In the genomic region with DNA sequence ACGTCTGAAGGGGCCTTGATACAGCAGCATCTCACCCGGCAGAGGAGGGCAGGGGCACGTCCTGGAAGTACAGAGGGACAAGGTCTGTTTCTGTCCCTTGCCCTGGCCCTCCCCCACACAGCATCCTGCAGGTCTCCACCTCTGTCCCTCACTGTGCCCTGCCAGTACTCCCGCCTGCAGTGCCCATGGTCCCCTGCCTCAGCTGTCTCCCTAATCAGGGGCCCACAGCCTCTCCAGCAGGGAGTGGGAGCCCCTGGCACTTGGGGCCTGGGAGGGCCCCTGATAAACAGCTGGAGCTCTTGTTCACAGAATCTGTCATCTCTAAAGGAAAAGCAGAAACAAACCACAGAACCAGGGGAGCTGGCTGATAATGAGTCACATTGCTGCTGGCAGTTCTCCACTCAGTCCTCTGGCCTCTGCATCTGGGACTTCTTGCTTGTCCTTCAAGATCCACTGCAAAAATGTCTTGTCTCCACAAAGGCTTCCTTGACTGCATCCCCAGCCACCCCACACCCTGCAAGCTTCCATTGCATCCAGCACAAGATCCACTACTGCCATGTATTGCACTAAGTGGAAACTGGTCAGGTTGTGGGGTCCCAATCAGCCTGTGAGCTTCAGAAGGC, we compare ENCODE assay signal across 1 cellular context.
TF ChIP-seq lines count a peak whose summit lies in the region.

No MANE protein-coding gene starts in this region.

TF ChIP-seq in K562, 482 proteins besides CTCF, POLR2A, EP300 and RAD21 (continued from another document and continues in another):
- TF ChIP-seq, protein P1, sequence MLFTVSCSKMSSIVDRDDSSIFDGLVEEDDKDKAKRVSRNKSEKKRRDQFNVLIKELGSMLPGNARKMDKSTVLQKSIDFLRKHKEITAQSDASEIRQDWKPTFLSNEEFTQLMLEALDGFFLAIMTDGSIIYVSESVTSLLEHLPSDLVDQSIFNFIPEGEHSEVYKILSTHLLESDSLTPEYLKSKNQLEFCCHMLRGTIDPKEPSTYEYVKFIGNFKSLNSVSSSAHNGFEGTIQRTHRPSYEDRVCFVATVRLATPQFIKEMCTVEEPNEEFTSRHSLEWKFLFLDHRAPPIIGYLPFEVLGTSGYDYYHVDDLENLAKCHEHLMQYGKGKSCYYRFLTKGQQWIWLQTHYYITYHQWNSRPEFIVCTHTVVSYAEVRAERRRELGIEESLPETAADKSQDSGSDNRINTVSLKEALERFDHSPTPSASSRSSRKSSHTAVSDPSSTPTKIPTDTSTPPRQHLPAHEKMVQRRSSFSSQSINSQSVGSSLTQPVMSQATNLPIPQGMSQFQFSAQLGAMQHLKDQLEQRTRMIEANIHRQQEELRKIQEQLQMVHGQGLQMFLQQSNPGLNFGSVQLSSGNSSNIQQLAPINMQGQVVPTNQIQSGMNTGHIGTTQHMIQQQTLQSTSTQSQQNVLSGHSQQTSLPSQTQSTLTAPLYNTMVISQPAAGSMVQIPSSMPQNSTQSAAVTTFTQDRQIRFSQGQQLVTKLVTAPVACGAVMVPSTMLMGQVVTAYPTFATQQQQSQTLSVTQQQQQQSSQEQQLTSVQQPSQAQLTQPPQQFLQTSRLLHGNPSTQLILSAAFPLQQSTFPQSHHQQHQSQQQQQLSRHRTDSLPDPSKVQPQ (CRISPR knock-in tag; IDR thresholded peaks at IDR 0.05; ENCODE audit: borderline replicate concordance) = no peak
- TF ChIP-seq KLF6 (CRISPR knock-in tag; IDR thresholded peaks at IDR 0.05; ENCODE audit: borderline replicate concordance) (peak; percentile 78), BCOR (IDR thresholded peaks at IDR 0.05) (peak; percentile 79), KAT8 (IDR thresholded peaks at IDR 0.05; ENCODE audit: low read depth) (no peak), ZFP36 (IDR thresholded peaks at IDR 0.05; ENCODE audit: low read depth, low read length, partially characterized antibody) (no peak), CCAR2 (IDR thresholded peaks at IDR 0.05; ENCODE audit: low read depth, low read length) (no peak), ZNF584 (CRISPR knock-in tag; IDR thresholded peaks at IDR 0.05; ENCODE audit: low read depth) (peak; percentile 91), PHF21A (IDR thresholded peaks at IDR 0.05; ENCODE audit: borderline replicate concordance, low read depth) (peak; percentile 86), PTTG1 (tag; IDR thresholded peaks at IDR 0.05; ENCODE audit: low read depth) (no peak), TBP (optimal IDR thresholded peaks at IDR 0.05; ENCODE audit: low read depth, low read length) (no peak), PYGO2 (tag; IDR thresholded peaks at IDR 0.05) (peak; percentile 67; the same call in 1 of the 2 replicates), ZNF3 (CRISPR knock-in tag; IDR thresholded peaks at IDR 0.05) (no peak), ZNF76 (CRISPR knock-in tag; IDR thresholded peaks at IDR 0.05; ENCODE audit: borderline replicate concordance) (0 out of 2 replicates have a peak, but pooled peaks have one; percentile 50), MIER1 (IDR thresholded peaks at IDR 0.05; ENCODE audit: low read depth) (no peak), ZNF766 (CRISPR knock-in tag; conservative IDR thresholded peaks at IDR 0.05) (peak; percentile 97), SMARCB1 (IDR thresholded peaks at IDR 0.05; ENCODE audit: insufficient read length, low read depth) (peak; percentile 90), MECOM (CRISPR knock-in tag; IDR thresholded peaks at IDR 0.05) (peak; percentile 78), HNRNPUL1 (IDR thresholded peaks at IDR 0.05; ENCODE audit: low read length) (no peak), XRCC5 (IDR thresholded peaks at IDR 0.05; ENCODE audit: low read depth, low read length) (peak; percentile 83), ZNF79 (CRISPR knock-in tag; IDR thresholded peaks at IDR 0.05; ENCODE audit: low read depth) (peak; percentile 71; the same call in 1 of the 2 replicates), ZKSCAN8 (CRISPR knock-in tag; IDR thresholded peaks at IDR 0.05) (peak; percentile 95), KDM4B (IDR thresholded peaks at IDR 0.05; ENCODE audit: borderline replicate concordance in 2 of 2, low read depth in 1 of 2) (peak in 1 of 2 experiments; percentile 76; a peak in 1 of 4 replicates), MTA3 (IDR thresholded peaks at IDR 0.05; ENCODE audit: borderline replicate concordance) (peak; percentile 97)
- TF ChIP-seq, protein P2, sequence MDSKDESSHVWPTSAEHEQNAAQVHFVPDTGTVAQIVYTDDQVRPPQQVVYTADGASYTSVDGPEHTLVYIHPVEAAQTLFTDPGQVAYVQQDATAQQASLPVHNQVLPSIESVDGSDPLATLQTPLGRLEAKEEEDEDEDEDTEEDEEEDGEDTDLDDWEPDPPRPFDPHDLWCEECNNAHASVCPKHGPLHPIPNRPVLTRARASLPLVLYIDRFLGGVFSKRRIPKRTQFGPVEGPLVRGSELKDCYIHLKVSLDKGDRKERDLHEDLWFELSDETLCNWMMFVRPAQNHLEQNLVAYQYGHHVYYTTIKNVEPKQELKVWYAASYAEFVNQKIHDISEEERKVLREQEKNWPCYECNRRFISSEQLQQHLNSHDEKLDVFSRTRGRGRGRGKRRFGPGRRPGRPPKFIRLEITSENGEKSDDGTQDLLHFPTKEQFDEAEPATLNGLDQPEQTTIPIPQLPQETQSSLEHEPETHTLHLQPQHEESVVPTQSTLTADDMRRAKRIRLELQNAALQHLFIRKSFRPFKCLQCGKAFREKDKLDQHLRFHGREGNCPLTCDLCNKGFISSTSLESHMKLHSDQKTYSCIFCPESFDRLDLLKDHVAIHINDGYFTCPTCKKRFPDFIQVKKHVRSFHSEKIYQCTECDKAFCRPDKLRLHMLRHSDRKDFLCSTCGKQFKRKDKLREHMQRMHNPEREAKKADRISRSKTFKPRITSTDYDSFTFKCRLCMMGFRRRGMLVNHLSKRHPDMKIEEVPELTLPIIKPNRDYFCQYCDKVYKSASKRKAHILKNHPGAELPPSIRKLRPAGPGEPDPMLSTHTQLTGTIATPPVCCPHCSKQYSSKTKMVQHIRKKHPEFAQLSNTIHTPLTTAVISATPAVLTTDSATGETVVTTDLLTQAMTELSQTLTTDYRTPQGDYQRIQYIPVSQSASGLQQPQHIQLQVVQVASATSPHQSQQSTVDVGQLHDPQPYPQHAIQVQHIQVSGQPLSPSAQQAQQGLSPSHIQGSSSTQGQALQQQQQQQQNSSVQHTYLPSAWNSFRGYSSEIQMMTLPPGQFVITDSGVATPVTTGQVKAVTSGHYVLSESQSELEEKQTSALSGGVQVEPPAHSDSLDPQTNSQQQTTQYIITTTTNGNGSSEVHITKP (IDR thresholded peaks at IDR 0.05; ENCODE audit: partially characterized antibody) = peak; percentile 66
- TF ChIP-seq, protein P3, sequence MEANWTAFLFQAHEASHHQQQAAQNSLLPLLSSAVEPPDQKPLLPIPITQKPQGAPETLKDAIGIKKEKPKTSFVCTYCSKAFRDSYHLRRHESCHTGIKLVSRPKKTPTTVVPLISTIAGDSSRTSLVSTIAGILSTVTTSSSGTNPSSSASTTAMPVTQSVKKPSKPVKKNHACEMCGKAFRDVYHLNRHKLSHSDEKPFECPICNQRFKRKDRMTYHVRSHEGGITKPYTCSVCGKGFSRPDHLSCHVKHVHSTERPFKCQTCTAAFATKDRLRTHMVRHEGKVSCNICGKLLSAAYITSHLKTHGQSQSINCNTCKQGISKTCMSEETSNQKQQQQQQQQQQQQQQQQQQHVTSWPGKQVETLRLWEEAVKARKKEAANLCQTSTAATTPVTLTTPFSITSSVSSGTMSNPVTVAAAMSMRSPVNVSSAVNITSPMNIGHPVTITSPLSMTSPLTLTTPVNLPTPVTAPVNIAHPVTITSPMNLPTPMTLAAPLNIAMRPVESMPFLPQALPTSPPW (CRISPR knock-in tag; IDR thresholded peaks at IDR 0.05) = peak; percentile 93
- TF ChIP-seq, protein P4, sequence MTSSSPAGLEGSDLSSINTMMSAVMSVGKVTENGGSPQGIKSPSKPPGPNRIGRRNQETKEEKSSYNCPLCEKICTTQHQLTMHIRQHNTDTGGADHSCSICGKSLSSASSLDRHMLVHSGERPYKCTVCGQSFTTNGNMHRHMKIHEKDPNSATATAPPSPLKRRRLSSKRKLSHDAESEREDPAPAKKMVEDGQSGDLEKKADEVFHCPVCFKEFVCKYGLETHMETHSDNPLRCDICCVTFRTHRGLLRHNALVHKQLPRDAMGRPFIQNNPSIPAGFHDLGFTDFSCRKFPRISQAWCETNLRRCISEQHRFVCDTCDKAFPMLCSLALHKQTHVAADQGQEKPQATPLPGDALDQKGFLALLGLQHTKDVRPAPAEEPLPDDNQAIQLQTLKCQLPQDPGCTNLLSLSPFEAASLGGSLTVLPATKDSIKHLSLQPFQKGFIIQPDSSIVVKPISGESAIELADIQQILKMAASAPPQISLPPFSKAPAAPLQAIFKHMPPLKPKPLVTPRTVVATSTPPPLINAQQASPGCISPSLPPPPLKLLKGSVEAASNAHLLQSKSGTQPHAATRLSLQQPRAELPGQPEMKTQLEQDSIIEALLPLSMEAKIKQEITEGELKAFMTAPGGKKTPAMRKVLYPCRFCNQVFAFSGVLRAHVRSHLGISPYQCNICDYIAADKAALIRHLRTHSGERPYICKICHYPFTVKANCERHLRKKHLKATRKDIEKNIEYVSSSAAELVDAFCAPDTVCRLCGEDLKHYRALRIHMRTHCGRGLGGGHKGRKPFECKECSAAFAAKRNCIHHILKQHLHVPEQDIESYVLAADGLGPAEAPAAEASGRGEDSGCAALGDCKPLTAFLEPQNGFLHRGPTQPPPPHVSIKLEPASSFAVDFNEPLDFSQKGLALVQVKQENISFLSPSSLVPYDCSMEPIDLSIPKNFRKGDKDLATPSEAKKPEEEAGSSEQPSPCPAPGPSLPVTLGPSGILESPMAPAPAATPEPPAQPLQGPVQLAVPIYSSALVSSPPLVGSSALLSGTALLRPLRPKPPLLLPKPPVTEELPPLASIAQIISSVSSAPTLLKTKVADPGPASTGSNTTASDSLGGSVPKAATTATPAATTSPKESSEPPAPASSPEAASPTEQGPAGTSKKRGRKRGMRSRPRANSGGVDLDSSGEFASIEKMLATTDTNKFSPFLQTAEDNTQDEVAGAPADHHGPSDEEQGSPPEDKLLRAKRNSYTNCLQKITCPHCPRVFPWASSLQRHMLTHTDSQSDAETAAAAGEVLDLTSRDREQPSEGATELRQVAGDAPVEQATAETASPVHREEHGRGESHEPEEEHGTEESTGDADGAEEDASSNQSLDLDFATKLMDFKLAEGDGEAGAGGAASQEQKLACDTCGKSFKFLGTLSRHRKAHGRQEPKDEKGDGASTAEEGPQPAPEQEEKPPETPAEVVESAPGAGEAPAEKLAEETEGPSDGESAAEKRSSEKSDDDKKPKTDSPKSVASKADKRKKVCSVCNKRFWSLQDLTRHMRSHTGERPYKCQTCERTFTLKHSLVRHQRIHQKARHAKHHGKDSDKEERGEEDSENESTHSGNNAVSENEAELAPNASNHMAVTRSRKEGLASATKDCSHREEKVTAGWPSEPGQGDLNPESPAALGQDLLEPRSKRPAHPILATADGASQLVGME (CRISPR knock-in tag; IDR thresholded peaks at IDR 0.05) = peak; percentile 89; the same call in 1 of the 2 replicates
- TF ChIP-seq, protein P5, sequence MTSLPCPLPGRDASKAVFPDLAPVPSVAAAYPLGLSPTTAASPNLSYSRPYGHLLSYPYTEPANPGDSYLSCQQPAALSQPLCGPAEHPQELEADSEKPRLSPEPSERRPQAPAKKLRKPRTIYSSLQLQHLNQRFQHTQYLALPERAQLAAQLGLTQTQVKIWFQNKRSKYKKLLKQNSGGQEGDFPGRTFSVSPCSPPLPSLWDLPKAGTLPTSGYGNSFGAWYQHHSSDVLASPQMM (CRISPR knock-in tag; IDR thresholded peaks at IDR 0.05) = no peak
- TF ChIP-seq, protein P6, sequence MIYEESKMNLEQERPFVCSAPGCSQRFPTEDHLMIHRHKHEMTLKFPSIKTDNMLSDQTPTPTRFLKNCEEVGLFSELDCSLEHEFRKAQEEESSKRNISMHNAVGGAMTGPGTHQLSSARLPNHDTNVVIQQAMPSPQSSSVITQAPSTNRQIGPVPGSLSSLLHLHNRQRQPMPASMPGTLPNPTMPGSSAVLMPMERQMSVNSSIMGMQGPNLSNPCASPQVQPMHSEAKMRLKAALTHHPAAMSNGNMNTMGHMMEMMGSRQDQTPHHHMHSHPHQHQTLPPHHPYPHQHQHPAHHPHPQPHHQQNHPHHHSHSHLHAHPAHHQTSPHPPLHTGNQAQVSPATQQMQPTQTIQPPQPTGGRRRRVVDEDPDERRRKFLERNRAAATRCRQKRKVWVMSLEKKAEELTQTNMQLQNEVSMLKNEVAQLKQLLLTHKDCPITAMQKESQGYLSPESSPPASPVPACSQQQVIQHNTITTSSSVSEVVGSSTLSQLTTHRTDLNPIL (CRISPR knock-in tag; IDR thresholded peaks at IDR 0.05) = peak; percentile 79
- TF ChIP-seq, protein P7, sequence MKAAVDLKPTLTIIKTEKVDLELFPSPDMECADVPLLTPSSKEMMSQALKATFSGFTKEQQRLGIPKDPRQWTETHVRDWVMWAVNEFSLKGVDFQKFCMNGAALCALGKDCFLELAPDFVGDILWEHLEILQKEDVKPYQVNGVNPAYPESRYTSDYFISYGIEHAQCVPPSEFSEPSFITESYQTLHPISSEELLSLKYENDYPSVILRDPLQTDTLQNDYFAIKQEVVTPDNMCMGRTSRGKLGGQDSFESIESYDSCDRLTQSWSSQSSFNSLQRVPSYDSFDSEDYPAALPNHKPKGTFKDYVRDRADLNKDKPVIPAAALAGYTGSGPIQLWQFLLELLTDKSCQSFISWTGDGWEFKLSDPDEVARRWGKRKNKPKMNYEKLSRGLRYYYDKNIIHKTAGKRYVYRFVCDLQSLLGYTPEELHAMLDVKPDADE (conservative IDR thresholded peaks at IDR 0.05; ENCODE audit: control insufficient read depth, low read depth, low read length) = peak; percentile 99
- TF ChIP-seq, protein P8, sequence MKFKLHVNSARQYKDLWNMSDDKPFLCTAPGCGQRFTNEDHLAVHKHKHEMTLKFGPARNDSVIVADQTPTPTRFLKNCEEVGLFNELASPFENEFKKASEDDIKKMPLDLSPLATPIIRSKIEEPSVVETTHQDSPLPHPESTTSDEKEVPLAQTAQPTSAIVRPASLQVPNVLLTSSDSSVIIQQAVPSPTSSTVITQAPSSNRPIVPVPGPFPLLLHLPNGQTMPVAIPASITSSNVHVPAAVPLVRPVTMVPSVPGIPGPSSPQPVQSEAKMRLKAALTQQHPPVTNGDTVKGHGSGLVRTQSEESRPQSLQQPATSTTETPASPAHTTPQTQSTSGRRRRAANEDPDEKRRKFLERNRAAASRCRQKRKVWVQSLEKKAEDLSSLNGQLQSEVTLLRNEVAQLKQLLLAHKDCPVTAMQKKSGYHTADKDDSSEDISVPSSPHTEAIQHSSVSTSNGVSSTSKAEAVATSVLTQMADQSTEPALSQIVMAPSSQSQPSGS (CRISPR knock-in tag; IDR thresholded peaks at IDR 0.05) = no peak
- TF ChIP-seq, protein P9, sequence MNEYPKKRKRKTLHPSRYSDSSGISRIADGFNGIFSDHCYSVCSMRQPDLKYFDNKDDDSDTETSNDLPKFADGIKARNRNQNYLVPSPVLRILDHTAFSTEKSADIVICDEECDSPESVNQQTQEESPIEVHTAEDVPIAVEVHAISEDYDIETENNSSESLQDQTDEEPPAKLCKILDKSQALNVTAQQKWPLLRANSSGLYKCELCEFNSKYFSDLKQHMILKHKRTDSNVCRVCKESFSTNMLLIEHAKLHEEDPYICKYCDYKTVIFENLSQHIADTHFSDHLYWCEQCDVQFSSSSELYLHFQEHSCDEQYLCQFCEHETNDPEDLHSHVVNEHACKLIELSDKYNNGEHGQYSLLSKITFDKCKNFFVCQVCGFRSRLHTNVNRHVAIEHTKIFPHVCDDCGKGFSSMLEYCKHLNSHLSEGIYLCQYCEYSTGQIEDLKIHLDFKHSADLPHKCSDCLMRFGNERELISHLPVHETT (CRISPR knock-in tag; conservative IDR thresholded peaks at IDR 0.05 in 1 of 2, IDR thresholded peaks at IDR 0.05 in 1 of 2) = peak in 1 of 2 experiments; percentile 93; a peak in 2 of 4 replicates
- TF ChIP-seq, protein P10, sequence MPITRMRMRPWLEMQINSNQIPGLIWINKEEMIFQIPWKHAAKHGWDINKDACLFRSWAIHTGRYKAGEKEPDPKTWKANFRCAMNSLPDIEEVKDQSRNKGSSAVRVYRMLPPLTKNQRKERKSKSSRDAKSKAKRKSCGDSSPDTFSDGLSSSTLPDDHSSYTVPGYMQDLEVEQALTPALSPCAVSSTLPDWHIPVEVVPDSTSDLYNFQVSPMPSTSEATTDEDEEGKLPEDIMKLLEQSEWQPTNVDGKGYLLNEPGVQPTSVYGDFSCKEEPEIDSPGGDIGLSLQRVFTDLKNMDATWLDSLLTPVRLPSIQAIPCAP (CRISPR knock-in tag; IDR thresholded peaks at IDR 0.05; ENCODE audit: borderline replicate concordance) = no peak
